ENCODE assay signal across 14 cellular contexts in the genomic region with DNA sequence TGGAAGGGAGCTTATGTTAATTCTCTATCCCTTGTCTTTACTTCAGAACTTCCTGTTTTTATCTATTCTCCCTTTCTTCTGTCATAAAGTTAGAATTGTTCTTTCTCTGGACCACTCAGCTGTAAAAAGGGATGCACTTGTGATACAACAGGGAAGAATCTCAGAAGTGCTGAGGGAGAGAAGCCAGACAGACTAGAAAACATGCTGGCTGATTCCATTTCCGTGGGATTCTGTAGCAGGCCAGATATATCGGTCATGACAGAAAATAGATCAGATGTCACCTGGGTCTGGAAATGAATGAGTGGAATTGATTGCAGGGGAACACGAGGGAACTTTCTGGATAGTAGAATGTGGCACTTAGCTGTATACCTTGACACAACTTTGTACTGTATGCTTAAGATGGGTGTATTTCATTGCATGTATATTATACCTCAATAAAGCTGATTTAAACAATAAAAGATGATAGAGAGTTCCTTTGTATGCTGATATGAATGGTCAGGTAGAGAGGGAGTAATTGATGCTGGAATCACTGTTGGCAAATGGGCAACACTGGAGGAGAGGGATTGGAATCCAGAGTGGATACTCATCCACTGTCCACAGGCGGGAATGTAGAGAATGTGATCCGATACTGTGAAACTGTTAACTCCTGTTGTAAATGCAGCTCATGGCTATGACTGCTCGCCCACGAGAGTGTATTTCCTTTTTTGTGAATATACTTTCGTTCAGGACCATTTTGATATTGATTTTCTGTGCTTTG. TPM values are rescaled to one million over a fixed set of nuclear protein-coding genes. Genes with fewer than 3 reads are reported as not detected.
DNase-seq lines count a peak whose midpoint lies in the region; ATAC-seq, FAIRE-seq and TF ChIP-seq lines count a peak whose summit lies in the region.
"Had no signal": no experiment of that assay in that cellular context is flagged by ENCODE, and none has a peak within 500 bp of the region (broad histone marks: within the 10 kb centered on the region; RNA-seq: fewer than 3 reads in every experiment).

No MANE protein-coding gene starts in this region.

- peaks cover 37% of the 10 kb centered on the region for H3K36me3 ChIP-seq in PC-9 (ENCODE audit: low read depth)

- no peak overlapping the region for H2AFZ ChIP-seq in PC-9

- H3K79me2 ChIP-seq in PC-9 (ENCODE audit: low read depth): peaks cover 73% of the 10 kb centered on the region

- no peak overlapping the region for H3K4me2 ChIP-seq in PC-9

- H3K4me3 ChIP-seq in PC-9: no peak overlapping the region
- H3K4me3 ChIP-seq in fibroblast of pulmonary artery (replicated peaks; ENCODE audit: low read depth, low read length): no peak overlapping the region
- H3K4me3 ChIP-seq: Peyer's patch had no signal

- H3K4me1 ChIP-seq in PC-9 (replicated peaks; ENCODE audit: insufficient read depth): no peaks in the 10 kb centered on the region
- H3K4me1 ChIP-seq: Peyer's patch had no signal

- 0 out of 2 replicates have a peak overlapping the region, but pooled peaks have one; percentile 24 for H3K27ac ChIP-seq in PC-9
- H3K27ac ChIP-seq: Peyer's patch had no signal

- intact Hi-C loops in PC-9 (cut with micrococcal nuclease; ENCODE audit: unreplicated experiment): no loop called here

- no peaks in the 10 kb centered on the region for H3K9me2 ChIP-seq in PC-9 (ENCODE audit: insufficient read depth)

- FAIRE-seq in RCC 7860 (lab: Jason Lieb, UNC): no peak
- FAIRE-seq: TTC549 had no signal

- BruUV-seq in PC-9 (replicated peaks; lab: Mats Ljungman, UMichigan): no TSS peak

- H3K27me3 ChIP-seq in PC-9 (ENCODE audit: insufficient read depth, low read depth): no peaks in the 10 kb centered on the region
- H3K27me3 ChIP-seq: Peyer's patch had no signal

- POLR2A ChIA-PET in PC-9 (lab: Charles Lee; ENCODE audit: unreplicated experiment): no interaction called here

- CTCF ChIA-PET in PC-9 (lab: Charles Lee): interaction anchor here (1.2 kb wide), 1 partner anchor 360 kb away, joined by 3 read pairs; no protein-coding TSS in a partner anchor

- ATAC-seq in GM21367 (IDR thresholded peaks at IDR 0.05; ENCODE audit: unreplicated experiment): no peak

- in situ Hi-C loops in G401 (cut with HindIII; ENCODE audit: low sequenced_read_pairs): no loop called here

- no peak for TF ChIP-seq CTCF in PC-9 (conservative IDR thresholded peaks at IDR 0.05)
- TF ChIP-seq CTCF in fibroblast of pulmonary artery (IDR thresholded peaks at IDR 0.05; ENCODE audit: low read length, missing control alignments): no peak

- H3K9me3 ChIP-seq in PC-9 (ENCODE audit: insufficient read depth, low read depth): no peaks in the 10 kb centered on the region
- H3K9me3 ChIP-seq: Peyer's patch had no signal

- DNase-seq in G401 (ENCODE audit: low spot score): peak; percentile 11
- DNase-seq in PC-9: no peak
- DNase-seq in fibroblast of pulmonary artery (ENCODE audit: low read depth): peak; percentile 34
- peak; percentile 24 for DNase-seq in renal cortical epithelial cell (ENCODE audit: low read depth)
- DNase-seq in cerebellar nuclear complex (lab: John Stamatoyannopoulos, UW): no peak
- DNase-seq in stimulated activated CD4-positive, alpha-beta T cell treated with anti-CD3 and anti-CD28 coated beads, Interleukin-1b, Interleukin-23, amount 100 ng/mL, for 48 hours: no peak
- DNase-seq in RCC 7860 (ENCODE audit: low spot score): no peak
- DNase-seq: amniotic stem cell, DMS 273 treated with DMSO at 0.1 percent for 48 hours, midbrain, NCI-H2171, Peyer's patch had no signal

- peaks cover 68% of the 10 kb centered on the region for H3F3A ChIP-seq in PC-9 (ENCODE audit: insufficient read depth, low read depth)

- peaks cover 5% of the 10 kb centered on the region; the same call in 1 of the 2 replicates for H4K20me1 ChIP-seq in PC-9 (ENCODE audit: insufficient read depth)

RNA-seq across cellular contexts. Expression of a gene that starts 59.6 kb away (rescaled TPM):
- total RNA-seq in G401 (2014; rRNA removed; shearing (Covaris generic)): 38.5 and 112 TPM in 2 replicates
- total RNA-seq in PC-9 (2021) (275 and 303 TPM in 2 replicates), renal cortical epithelial cell (166 and 458 TPM in 2 replicates)

Comparison
In these comparisons a context has a peak if more than half of its experiments do, and no peak if none do; other contexts are left out.
1. DNase-seq: peak in G401 (single experiment), fibroblast of pulmonary artery (single experiment) and renal cortical epithelial cell (single experiment); none in PC-9 (0 of 2), cerebellar nuclear complex (0 of 2), stimulated activated CD4-positive, alpha-beta T cell treated with anti-CD3 and anti-CD28 coated beads, Interleukin-1b, Interleukin-23, amount 100 ng/mL, for 48 hours (single experiment) and RCC 7860 (single experiment).